Comparison of ENCODE assay signal across 8 cellular contexts in the genomic region with DNA sequence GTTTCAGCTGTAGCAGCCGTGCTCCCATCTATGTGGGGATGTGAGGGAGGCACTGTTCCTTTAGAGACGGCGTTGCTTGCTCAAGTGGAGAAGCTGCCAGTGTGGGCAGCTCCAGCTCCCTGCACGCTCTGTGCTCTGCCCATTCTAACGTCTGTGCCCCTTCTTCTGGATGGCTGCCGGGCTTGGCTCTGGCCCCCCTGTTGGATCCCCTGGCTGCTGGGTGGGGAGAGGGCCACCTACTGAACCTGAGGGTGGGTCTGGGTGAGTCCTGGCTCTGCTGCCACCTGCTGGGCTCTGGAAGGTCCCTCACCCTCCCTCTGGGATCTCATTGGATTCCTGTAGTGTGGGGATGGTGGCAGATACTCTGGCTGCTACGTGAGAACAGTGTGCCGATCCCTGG. TPM values are rescaled to one million over a fixed set of nuclear protein-coding genes. Genes with fewer than 3 reads are reported as not detected.
A peak's percentile ranks its signal among the peaks of the same experiment; 100 is the strongest.
DNase-seq lines count a peak whose midpoint lies in the region; ATAC-seq, FAIRE-seq and TF ChIP-seq lines count a peak whose summit lies in the region.

No MANE protein-coding gene starts in this region.

- H3K4me1 ChIP-seq in A549 = peaks cover 10% of the 10 kb centered on the region; the same call in 1 of the 3 replicates
- peaks cover 20% of the 10 kb centered on the region for H3K4me1 ChIP-seq in psoas muscle

- POLR2A ChIA-PET in A549 (lab: Yijun Ruan, JAX) = no interaction called here

- TF ChIP-seq RAD21 in A549 (conservative IDR thresholded peaks at IDR 0.05 in 1 of 2, IDR thresholded peaks at IDR 0.05 in 1 of 2) = peak in 1 of 2 experiments; percentile 31; a peak in 2 of 5 replicates

- H3K27me3 ChIP-seq in psoas muscle (ENCODE audit: insufficient read depth in 3 of 3, low read length in 2 of 3) = no peaks in the 10 kb centered on the region

- CTCF ChIA-PET in A549 (lab: Yijun Ruan, JAX) = interaction anchor here (0.7 to 3.4 kb wide), 8 partner anchors 10 to 436 kb away, joined by 3 to 15 read pairs (median 4); no protein-coding TSS in a partner anchor

- H3K9me3 ChIP-seq in A549 = no peaks in the 10 kb centered on the region
- no peaks in the 10 kb centered on the region for H3K9me3 ChIP-seq in psoas muscle

- no peak overlapping the region for H3K27ac ChIP-seq in A549
- H3K27ac ChIP-seq in psoas muscle = no peak overlapping the region

- FAIRE-seq in A549 (lab: Jason Lieb, UNC) (no peak), frontal cortex (lab: Jason Lieb, UNC) (no peak), GM12892 (lab: Jason Lieb, UNC) (no peak)

- DNase-seq in A549 (ENCODE audit: low read depth in 1 of 2, low spot score in 1 of 2) (peak; percentile 39 to 54), GDM1 (lab: John Stamatoyannopoulos, UW) (peak; percentile 24), NCI-H82 treated with DMSO at 0.1 percent for 48 hours (lab: John Stamatoyannopoulos, UW; ENCODE audit: unreplicated experiment) (peak; percentile 45), frontal cortex (ENCODE audit: low spot score in 2 of 2) (peak; percentile 70 to 72), psoas muscle (no peak), GM12892 (ENCODE audit: insufficient read length) (no peak)
- peak; percentile 29 for DNase-seq in activated gamma-delta T cell treated with anti-CD3 and anti-CD28 coated beads, Interleukin-2, amount 50 U/mL, for 16 hours (ENCODE audit: low read depth)

- TF ChIP-seq EP300 in A549 (IDR thresholded peaks at IDR 0.05) = no peak

- H3K36me3 ChIP-seq in psoas muscle (ENCODE audit: insufficient read depth in 1 of 2, low read depth in 1 of 2) = no peaks in the 10 kb centered on the region

- TF ChIP-seq POLR2A in A549 (IDR thresholded peaks at IDR 0.05; ENCODE audit: low read length) = no peak
- TF ChIP-seq POLR2A in GM12892 (IDR thresholded peaks at IDR 0.05; ENCODE audit: low read depth, low read length) = no peak

- WGBS in A549 (ENCODE audit: missing lambda C conversion rate) = 57% methylated on average over 5 of the region's 8 CpGs
- WGBS in psoas muscle, 3 donors = 53 to 69% (median 67%) methylated on average over 7 to 8 of the region's 8 CpGs

- intact Hi-C loops in psoas muscle (cut with DNase I) = loop anchor here in 1 of 2 donors (5.0 kb wide), 1 partner anchor 32 kb away; a partner anchor contains a TSS

- ATAC-seq in A549 (peak; percentile 57 to 80; a peak in 4 of 6 replicates), psoas muscle (peak in 2 of 4 donors; percentile 40 to 46), HG03175 (IDR thresholded peaks at IDR 0.05; ENCODE audit: unreplicated experiment) (no peak)

- no peak overlapping the region for H3K4me2 ChIP-seq in A549

- TF ChIP-seq CTCF in A549 (IDR thresholded peaks at IDR 0.05) (peak; percentile 48), psoas muscle (IDR thresholded peaks at IDR 0.05) (peak; percentile 36)

- H3K4me3 ChIP-seq in A549 (no peak overlapping the region), psoas muscle (no peak overlapping the region)

TF ChIP-seq in A549, 52 proteins besides CTCF, POLR2A, EP300 and RAD21:
- TF ChIP-seq, protein P1, sequence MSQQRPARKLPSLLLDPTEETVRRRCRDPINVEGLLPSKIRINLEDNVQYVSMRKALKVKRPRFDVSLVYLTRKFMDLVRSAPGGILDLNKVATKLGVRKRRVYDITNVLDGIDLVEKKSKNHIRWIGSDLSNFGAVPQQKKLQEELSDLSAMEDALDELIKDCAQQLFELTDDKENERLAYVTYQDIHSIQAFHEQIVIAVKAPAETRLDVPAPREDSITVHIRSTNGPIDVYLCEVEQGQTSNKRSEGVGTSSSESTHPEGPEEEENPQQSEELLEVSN (IDR thresholded peaks at IDR 0.05; ENCODE audit: borderline replicate concordance, low read depth) = no peak
- TF ChIP-seq ZC3H11A (IDR thresholded peaks at IDR 0.05) = no peak
- 0 out of 3 replicates have a peak, but pooled peaks have one; percentile 33 for TF ChIP-seq SMC3 (IDR thresholded peaks at IDR 0.05)

RNA-seq across cellular contexts. Expression of a gene that starts 5.0 kb away (rescaled TPM):
- polyA plus RNA-seq in A549 (2011; rRNA removed) (21.6 and 23.2 TPM in 2 replicates), A549 (2017; fragmentation: RNase III; extraction: RNeasy Plus Mini Kit Qiagen cat#74134 plus additional on column Dnase treatment) (33.3 to 42.4 TPM (median 38.7 TPM) in 3 replicates), psoas muscle (10 to 100 TPM in 2 of 3 donors, 1 to 10 TPM in 1; 9.2 to 21.2 (median 13.7) TPM)
- 46.8 and 60.5 TPM in 2 replicates for polyA plus RNA-seq in A549 (2012; cell fraction: cytosol; rRNA removed)
- 138 and 168 TPM in 2 replicates for polyA plus RNA-seq in A549 (2012; cell fraction: nucleus; rRNA removed)
- 29.7 and 37.4 TPM in 2 replicates for polyA minus RNA-seq in A549 (2011; rRNA and poly(A)+ RNA removed)
- total RNA-seq in frontal cortex (111 TPM), psoas muscle (10 to 100 TPM; 17.8 to 33.6 (median 27.7) TPM)
- polyA plus RNA-seq in GM12892 (2012; ENCODE audit: missing spikeins) = 83.1 TPM

RNA-seq across cellular contexts. Expression of a gene that starts 19.2 kb away (rescaled TPM):
- polyA plus RNA-seq in A549 (2011; rRNA removed) = not detected in 2 replicates
- not detected in 2 replicates for polyA plus RNA-seq in A549 (2012; cell fraction: cytosol; rRNA removed)
- polyA plus RNA-seq in A549 (2012; cell fraction: nucleus; rRNA removed) = not detected in 2 replicates
- not detected in 3 replicates for polyA plus RNA-seq in A549 (2017; fragmentation: RNase III; extraction: RNeasy Plus Mini Kit Qiagen cat#74134 plus additional on column Dnase treatment)
- not detected in 2 replicates for polyA minus RNA-seq in A549 (2011; rRNA and poly(A)+ RNA removed)
- 0.41 TPM for total RNA-seq in frontal cortex
- total RNA-seq in psoas muscle = under 1 TPM in 1 of 4 donors, not detected in 3; 0.19 TPM
- under 1 TPM; 0.01 to 0.17 (median 0.04) TPM for polyA plus RNA-seq in psoas muscle
- polyA plus RNA-seq in GM12892 (2012; ENCODE audit: missing spikeins) = 0.11 TPM

RNA-seq across cellular contexts. Expression of a gene that starts 34.3 kb away (rescaled TPM):
- 3.2 and 3.4 TPM in 2 replicates for polyA plus RNA-seq in A549 (2011; rRNA removed)
- 7.5 and 10.7 TPM in 2 replicates for polyA plus RNA-seq in A549 (2012; cell fraction: cytosol; rRNA removed)
- polyA plus RNA-seq in A549 (2012; cell fraction: nucleus; rRNA removed) = 38.4 and 40.3 TPM in 2 replicates
- 5.8 to 8.1 TPM (median 7.1 TPM) in 3 replicates for polyA plus RNA-seq in A549 (2017; fragmentation: RNase III; extraction: RNeasy Plus Mini Kit Qiagen cat#74134 plus additional on column Dnase treatment)
- polyA minus RNA-seq in A549 (2011; rRNA and poly(A)+ RNA removed) = 1.2 and 1.3 TPM in 2 replicates
- total RNA-seq in frontal cortex = 8.6 TPM
- total RNA-seq in psoas muscle = 10 to 100 TPM in 2 of 4 donors, 1 to 10 TPM in 2; 8.3 to 10.5 (median 9.7) TPM
- polyA plus RNA-seq in psoas muscle = 10 to 100 TPM in 2 of 3 donors, 1 to 10 TPM in 1; 9.9 to 13.7 (median 10.1) TPM
- 4.7 TPM for polyA plus RNA-seq in GM12892 (2012; ENCODE audit: missing spikeins)

RNA-seq across cellular contexts. Expression of a gene that starts 43.1 kb away (rescaled TPM):
- polyA plus RNA-seq in A549 (2011; rRNA removed) (not detected in 2 replicates), A549 (2017; fragmentation: RNase III; extraction: RNeasy Plus Mini Kit Qiagen cat#74134 plus additional on column Dnase treatment) (0.09 TPM in 1 of 3 replicates, not detected in the others), psoas muscle (not detected)
- not detected in 2 replicates for polyA plus RNA-seq in A549 (2012; cell fraction: cytosol; rRNA removed)
- 0.04 TPM in 1 of 2 replicates, not detected in the other for polyA plus RNA-seq in A549 (2012; cell fraction: nucleus; rRNA removed)
- not detected in 2 replicates for polyA minus RNA-seq in A549 (2011; rRNA and poly(A)+ RNA removed)
- total RNA-seq in frontal cortex (not detected), psoas muscle (not detected)
- not detected for polyA plus RNA-seq in GM12892 (2012; ENCODE audit: missing spikeins)

RNA-seq across cellular contexts. Expression of a gene that starts 48.6 kb away (rescaled TPM):
- polyA plus RNA-seq in A549 (2011; rRNA removed) (2.9 and 3.2 TPM in 2 replicates), A549 (2017; fragmentation: RNase III; extraction: RNeasy Plus Mini Kit Qiagen cat#74134 plus additional on column Dnase treatment) (5.1 to 7.2 TPM (median 5.5 TPM) in 3 replicates), psoas muscle (under 1 TPM; 0.08 to 0.76 (median 0.31) TPM)
- polyA plus RNA-seq in A549 (2012; cell fraction: cytosol; rRNA removed) = 6.3 and 6.7 TPM in 2 replicates
- polyA plus RNA-seq in A549 (2012; cell fraction: nucleus; rRNA removed) = 5.8 and 6.5 TPM in 2 replicates
- polyA minus RNA-seq in A549 (2011; rRNA and poly(A)+ RNA removed) = 1.1 and 1.4 TPM in 2 replicates
- total RNA-seq in frontal cortex (1.6 TPM), psoas muscle (1 to 10 TPM in 1 of 4 donors, under 1 TPM in 3; 0.69 to 1.7 (median 0.84) TPM)
- 1.8 TPM for polyA plus RNA-seq in GM12892 (2012; ENCODE audit: missing spikeins)

Comparison
In these comparisons a context has a peak if more than half of its experiments do, and no peak if none do; other contexts are left out.
1. DNase-seq: peak in A549 (2 of 2), GDM1 (single experiment), NCI-H82 treated with DMSO at 0.1 percent for 48 hours (single experiment), activated gamma-delta T cell treated with anti-CD3 and anti-CD28 coated beads, Interleukin-2, amount 50 U/mL, for 16 hours (single experiment) and frontal cortex (2 of 2); none in psoas muscle (0 of 2) and GM12892 (single experiment).